8 cellular contexts compared by ENCODE assay signal in the genomic region with DNA sequence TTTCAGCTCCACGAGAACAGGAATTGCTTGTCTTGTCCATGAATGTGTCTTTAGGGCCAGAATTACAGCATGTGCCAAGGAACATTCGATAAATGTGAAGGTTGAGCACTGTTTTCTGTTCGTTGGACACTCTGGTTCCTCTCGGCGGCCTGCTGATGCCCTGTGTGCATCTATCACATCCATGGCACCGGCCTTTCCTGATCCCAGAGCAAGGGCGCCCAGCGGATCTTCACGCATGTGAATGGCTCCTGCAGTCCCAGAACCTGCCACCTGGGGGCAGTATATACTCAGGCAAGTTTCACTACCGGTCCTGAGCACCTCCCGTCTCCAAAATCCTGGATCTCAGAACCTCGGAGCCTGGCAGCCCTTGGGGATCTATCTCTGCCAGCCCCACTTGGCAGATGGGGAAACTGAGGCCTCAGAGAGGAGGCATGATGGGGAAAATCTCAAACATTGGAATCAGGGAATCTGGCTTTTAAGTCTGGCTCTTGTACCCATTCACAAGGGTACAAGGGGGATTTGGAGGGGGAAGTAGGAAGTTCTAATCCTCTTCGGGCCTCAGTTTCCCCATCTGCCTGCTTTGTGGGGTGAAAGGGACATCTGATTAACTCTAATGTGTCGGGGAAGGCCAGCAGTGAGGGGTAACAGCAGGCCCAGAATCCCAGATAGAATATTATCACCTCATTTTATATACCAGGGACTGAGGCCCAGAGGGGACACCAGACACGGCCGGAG. TPM values are rescaled to one million over a fixed set of nuclear protein-coding genes. Genes with fewer than 3 reads are reported as not detected.
DNase-seq lines count a peak whose midpoint lies in the region; ATAC-seq and TF ChIP-seq lines count a peak whose summit lies in the region.

No MANE protein-coding gene starts in this region.

- peaks cover 21% of the 10 kb centered on the region for H3K27me3 Mint-ChIP-seq in activated CD4-positive, alpha-beta T cell treated with anti-CD3 and anti-CD28 coated beads, Interleukin-2, amount 10 ng/mL, durations not matched to agents 24 days and 14 days

- H3K9ac ChIP-seq in HCT116 (ENCODE audit: low read length): no peak overlapping the region

- H3K9me3 ChIP-seq in HCT116 (ENCODE audit: control insufficient read depth in 1 of 2, insufficient read depth in 1 of 2, low read depth in 1 of 2, low read length in 2 of 2): no peaks in the 10 kb centered on the region
- H3K9me3 ChIP-seq in right lobe of liver: no peaks in the 10 kb centered on the region

- no peak for TF ChIP-seq RAD21 in HCT116 (IDR thresholded peaks at IDR 0.05; ENCODE audit: low read depth)

- POLR2A ChIA-PET in HCT116 (lab: Charles Lee): interaction anchor here (0.9 to 1.0 kb wide), 2 partner anchors 272 to 278 kb away, joined by 6 read pairs; no protein-coding TSS in a partner anchor

- no peaks in the 10 kb centered on the region for H3K9me3 Mint-ChIP-seq in activated CD4-positive, alpha-beta T cell treated with anti-CD3 and anti-CD28 coated beads, Interleukin-2, amount 10 ng/mL, durations not matched to agents 24 days and 14 days

- no peaks in the 10 kb centered on the region; the same call in 1 of the 2 replicates for H3K79me2 ChIP-seq in HCT116 (ENCODE audit: insufficient read depth, low read length)

- H3K4me3 ChIP-seq in HCT116 (replicated peaks in 1 of 2; ENCODE audit: low read depth in 1 of 2, low read length in 2 of 2): no peak overlapping the region
- no peak overlapping the region for H3K4me3 ChIP-seq in choroid plexus epithelial cell (ENCODE audit: low read depth, low read length)
- no peak overlapping the region for H3K4me3 ChIP-seq in right lobe of liver

- H3K27ac ChIP-seq in HCT116 (ENCODE audit: low read depth, low read length) (no peak overlapping the region), right lobe of liver (peak overlapping the region; percentile 66 to 98 (median 70))

- WGBS in right lobe of liver (ENCODE audit: insufficient coverage, low coverage, low lambda C conversion rate, missing lambda C conversion rate): 12% methylated on average over 9 of the region's 16 CpGs

- DNase-seq in AML-193 (lab: John Stamatoyannopoulos, UW) (peak; percentile 62 to 69), HCT116 (ENCODE audit: low read depth, low spot score) (peak; percentile 82), NCI-H526 (lab: John Stamatoyannopoulos, UW) (peak; percentile 71 to 95), choroid plexus epithelial cell (ENCODE audit: low read depth) (peak; percentile 89), right lobe of liver (peak; percentile 92 to 96 (median 93)), cortex of kidney (lab: John Stamatoyannopoulos, UW) (no peak)
- DNase-seq in activated CD4-positive, alpha-beta T cell treated with anti-CD3 and anti-CD28 coated beads, Interleukin-2, amount 10 ng/mL, durations not matched to agents 24 days and 14 days: peak; percentile 97
- DNase-seq in stimulated activated CD4-positive, alpha-beta T cell treated with anti-CD3 and anti-CD28 coated beads, TNF-alpha, amount 100 ng/mL, for 4 hours (ENCODE audit: low read depth in 3 of 3): peak; percentile 75 to 86 (median 84)

- H4K20me1 ChIP-seq in HCT116 (ENCODE audit: insufficient read depth): no peaks in the 10 kb centered on the region

- H3K36me3 ChIP-seq in HCT116 (ENCODE audit: control insufficient read depth in 1 of 2, insufficient read depth in 2 of 2, low read length in 2 of 2): no peaks in the 10 kb centered on the region
- no peaks in the 10 kb centered on the region for H3K36me3 ChIP-seq in right lobe of liver

- H3K4me2 ChIP-seq in HCT116 (ENCODE audit: low read length): peak overlapping the region; percentile 71

- H3K27ac Mint-ChIP-seq in activated CD4-positive, alpha-beta T cell treated with anti-CD3 and anti-CD28 coated beads, Interleukin-2, amount 10 ng/mL, durations not matched to agents 24 days and 14 days: no peak overlapping the region

- peaks cover 10% of the 10 kb centered on the region for H3K4me1 Mint-ChIP-seq in activated CD4-positive, alpha-beta T cell treated with anti-CD3 and anti-CD28 coated beads, Interleukin-2, amount 10 ng/mL, durations not matched to agents 24 days and 14 days

- RAD21 ChIA-PET in HCT116 (lab: Charles Lee; ENCODE audit: low non-redundant PET in 1 of 2, low total read pairs in 2 of 2, uncharacterized antibody in 2 of 2, unreplicated experiment in 2 of 2): interaction anchor here (0.6 to 1.6 kb wide), 5 partner anchors 65 to 278 kb away, joined by 3 to 9 read pairs (median 4); no protein-coding TSS in a partner anchor

- no peak overlapping the region for H3K4me3 Mint-ChIP-seq in activated CD4-positive, alpha-beta T cell treated with anti-CD3 and anti-CD28 coated beads, Interleukin-2, amount 10 ng/mL, durations not matched to agents 24 days and 14 days

- no TSS peak for BruUV-seq in HCT116 (replicated peaks; lab: Mats Ljungman, UMichigan)

- no peaks in the 10 kb centered on the region for H3K9me2 ChIP-seq in HCT116 (ENCODE audit: insufficient read depth)

- ATAC-seq in HCT116 (peak; percentile 44), right lobe of liver (peak; percentile 22 to 37 (median 32))

- TF ChIP-seq POLR2A in HCT116 (IDR thresholded peaks at IDR 0.05; ENCODE audit: borderline replicate concordance, extremely low read depth, insufficient read depth, insufficient read length) (no peak), right lobe of liver (IDR thresholded peaks at IDR 0.05) (no peak)

- H3K27me3 ChIP-seq in HCT116 (ENCODE audit: insufficient read depth, low read length) (no peaks in the 10 kb centered on the region), right lobe of liver (no peaks in the 10 kb centered on the region)

- peak in 2 of 3 experiments; percentile 94 to 96; a peak in 4 of 6 replicates for TF ChIP-seq CTCF in HCT116 (IDR thresholded peaks at IDR 0.05 in 2 of 3, conservative IDR thresholded peaks at IDR 0.05 in 1 of 3; ENCODE audit: borderline replicate concordance in 1 of 3, insufficient read depth in 1 of 3, low read depth in 2 of 3, low read length in 2 of 3)
- TF ChIP-seq CTCF in choroid plexus epithelial cell (conservative IDR thresholded peaks at IDR 0.05; ENCODE audit: low read depth, low read length): peak; percentile 94
- peak; percentile 97 to 99 (median 99) for TF ChIP-seq CTCF in right lobe of liver (IDR thresholded peaks at IDR 0.05)

- intact Hi-C loops in HCT116 (cut with micrococcal nuclease) (loop anchor here (1.0 to 5.0 kb wide), 6 partner anchors 156 to 546 kb away; a partner anchor contains a TSS), right lobe of liver (cut with DNase I) (loop anchor here (5.0 to 10.0 kb wide), 3 partner anchors 216 to 398 kb away; no protein-coding TSS in a partner anchor)
- intact Hi-C loops in activated CD4-positive, alpha-beta T cell treated with anti-CD3 and anti-CD28 coated beads, Interleukin-2, amount 10 ng/mL, durations not matched to agents 24 days and 14 days (cut with micrococcal nuclease): loop anchor here (1.0 to 5.0 kb wide), 3 partner anchors 274 to 386 kb away; no protein-coding TSS in a partner anchor

- H3K36me3 Mint-ChIP-seq in activated CD4-positive, alpha-beta T cell treated with anti-CD3 and anti-CD28 coated beads, Interleukin-2, amount 10 ng/mL, durations not matched to agents 24 days and 14 days (ENCODE audit: low read depth): no peaks in the 10 kb centered on the region

- H3K4me1 ChIP-seq in HCT116 (ENCODE audit: control insufficient read depth in 1 of 2, insufficient read depth in 2 of 2, low read length in 2 of 2): peaks cover 26 to 41% of the 10 kb centered on the region in 2 experiments
- peaks cover 0 to 34% (median 14%) of the 10 kb centered on the region in 4 donors for H3K4me1 ChIP-seq in right lobe of liver

- H2AFZ ChIP-seq in HCT116 (ENCODE audit: low read depth, low read length, poor library complexity, severe bottlenecking): peak overlapping the region; percentile 20

- CTCF ChIA-PET in HCT116 (lab: Charles Lee): interaction anchor here (0.6 to 6.8 kb wide), 11 partner anchors 17 to 440 kb away, joined by 3 to 61 read pairs (median 3); no protein-coding TSS in a partner anchor

TF ChIP-seq in HCT116, 20 proteins besides CTCF, POLR2A, EP300 and RAD21:
- peak; percentile 28 for TF ChIP-seq YY1 (IDR thresholded peaks at IDR 0.05; ENCODE audit: extremely low read depth, insufficient replicate concordance, low read depth, low read length)
- TF ChIP-seq POLR2AphosphoS5 (IDR thresholded peaks at IDR 0.05; ENCODE audit: low read depth, low read length): no peak
- no peak for TF ChIP-seq ZFX (IDR thresholded peaks at IDR 0.05)

RNA-seq across cellular contexts. Expression of a gene that starts 4.3 kb away (rescaled TPM):
- 113 TPM for total RNA-seq in HCT116 (2021; ENCODE audit: unreplicated experiment)
- 49.1 and 50.9 TPM in 2 replicates for polyA plus RNA-seq in HCT116 (2012)
- total RNA-seq in activated CD4-positive, alpha-beta T cell treated with anti-CD3 and anti-CD28 coated beads, Interleukin-2, amount 10 ng/mL, durations not matched to agents 24 days and 14 days: 45.5 and 45.9 TPM in 2 replicates
- total RNA-seq in right lobe of liver: 100 to 1,000 TPM; 130 to 182 (median 152) TPM

RNA-seq across cellular contexts. Expression of a gene that starts 32.8 kb away (rescaled TPM):
- total RNA-seq in HCT116 (2021; ENCODE audit: unreplicated experiment): 31.9 TPM
- polyA plus RNA-seq in HCT116 (2012): 43.0 and 49.4 TPM in 2 replicates
- 26.3 and 30.2 TPM in 2 replicates for total RNA-seq in activated CD4-positive, alpha-beta T cell treated with anti-CD3 and anti-CD28 coated beads, Interleukin-2, amount 10 ng/mL, durations not matched to agents 24 days and 14 days
- total RNA-seq in right lobe of liver: 10 to 100 TPM in 5 of 6 experiments, 1 to 10 TPM in 1; 6.9 to 25.3 (median 13.7) TPM
